8 cellular contexts compared by ENCODE assay signal in genomic region chr11:62830904-62831519, GRCh38. TPM values are rescaled to one million over a fixed set of nuclear protein-coding genes. Genes with fewer than 3 reads are reported as not detected.
DNase-seq lines count a peak whose midpoint lies in the region; ATAC-seq and TF ChIP-seq lines count a peak whose summit lies in the region.

No MANE protein-coding gene starts in this region.

- peak overlapping the region; percentile 93 for H3K4me3 ChIP-seq in Loucy (ENCODE audit: low read length, poor library complexity, severe bottlenecking)
- H3K4me3 ChIP-seq in cardiac fibroblast (replicated peaks in 1 of 2; ENCODE audit: low read depth in 2 of 2, low read length in 2 of 2): peak overlapping the region; percentile 85 to 90
- peak overlapping the region; percentile 94 for H3K4me3 ChIP-seq in mononuclear cell (ENCODE audit: low read length)

- H3K9me3 ChIP-seq in Loucy (ENCODE audit: insufficient read depth, low read depth, low read length) (no peaks in the 10 kb centered on the region), mononuclear cell (ENCODE audit: low read depth, low read length) (no peaks in the 10 kb centered on the region)

- H4K20me1 ChIP-seq in Loucy (ENCODE audit: insufficient read depth, low read length, poor library complexity, severe bottlenecking): peaks cover 8% of the 10 kb centered on the region

- no peak for ATAC-seq in HG02870 (IDR thresholded peaks at IDR 0.05; ENCODE audit: unreplicated experiment)
- ATAC-seq in GM19324 (IDR thresholded peaks at IDR 0.05; ENCODE audit: low FRiP score, unreplicated experiment): no peak
- ATAC-seq in HG02840 (IDR thresholded peaks at IDR 0.05; ENCODE audit: low FRiP score, unreplicated experiment): no peak

- peaks cover 44% of the 10 kb centered on the region for H3K79me2 ChIP-seq in Loucy (ENCODE audit: insufficient read depth, low read length)

- H3F3A ChIP-seq in Loucy (ENCODE audit: low read depth): no peaks in the 10 kb centered on the region

- peak overlapping the region; percentile 80 for H3K9ac ChIP-seq in Loucy (ENCODE audit: low read depth, low read length, poor library complexity, severe bottlenecking)

- no peak for TF ChIP-seq CTCF in Loucy (conservative IDR thresholded peaks at IDR 0.05; ENCODE audit: low read length)
- TF ChIP-seq CTCF in cardiac fibroblast (IDR thresholded peaks at IDR 0.05; ENCODE audit: low read depth, low read length): no peak

- peak overlapping the region; percentile 80 for H3K4me2 ChIP-seq in Loucy (ENCODE audit: low read depth, low read length, poor library complexity, severe bottlenecking)

- H3K27me3 ChIP-seq in Loucy (ENCODE audit: insufficient read depth, low read length, poor library complexity, severe bottlenecking): no peaks in the 10 kb centered on the region
- H3K27me3 ChIP-seq in mononuclear cell (ENCODE audit: insufficient read depth, low read length): no peaks in the 10 kb centered on the region

- no peaks in the 10 kb centered on the region for H3K9me2 ChIP-seq in Loucy (replicated peaks; ENCODE audit: low read depth, low read length)

- peaks cover 17% of the 10 kb centered on the region; the same call in 1 of the 2 replicates for H3K36me3 ChIP-seq in Loucy (ENCODE audit: insufficient read depth, low read length)

- H3K4me1 ChIP-seq in Loucy (ENCODE audit: insufficient read depth, low read length, poor library complexity, severe bottlenecking) (peaks cover 14% of the 10 kb centered on the region), mononuclear cell (ENCODE audit: insufficient read depth, low read length) (peaks cover 38% of the 10 kb centered on the region)

- H2AFZ ChIP-seq in Loucy (ENCODE audit: low read length): peak overlapping the region; percentile 76; the same call in 1 of the 2 replicates

- peak; percentile 36 for DNase-seq in DMS79 (lab: John Stamatoyannopoulos, UW)
- no peak for DNase-seq in DMS79 treated with DMSO at 0.1 percent for 48 hours (lab: John Stamatoyannopoulos, UW)
- DNase-seq in cardiac fibroblast (ENCODE audit: low read depth in 2 of 2): no peak

RNA-seq across cellular contexts. Expression of gene STX5, which starts 0.8 kb away (rescaled TPM):
- 48.2 TPM for total RNA-seq in mononuclear cell

RNA-seq across cellular contexts. Expression of gene TEX54, which starts 1.6 kb away (rescaled TPM):
- 2.4 TPM for total RNA-seq in mononuclear cell

RNA-seq across cellular contexts. Expression of gene WDR74, which starts 8.4 kb away (rescaled TPM):
- total RNA-seq in mononuclear cell: 143 TPM

RNA-seq across cellular contexts. Expression of gene NXF1, which starts 25.8 kb away (rescaled TPM):
- total RNA-seq in mononuclear cell: 169 TPM

RNA-seq across cellular contexts. Expression of gene TMEM223, which starts 39.2 kb away (rescaled TPM):
- 8.5 TPM for total RNA-seq in mononuclear cell
